In genomic region chr13:93226623-93227279, GRCh38 we compare ENCODE assay signal across 9 cellular contexts. TPM values are rescaled to one million over a fixed set of nuclear protein-coding genes. Genes with fewer than 3 reads are reported as not detected.
DNase-seq lines count a peak whose midpoint lies in the region; ATAC-seq and TF ChIP-seq lines count a peak whose summit lies in the region.
"Had no signal": no experiment of that assay in that cellular context is flagged by ENCODE, and none has a peak within 500 bp of the region (broad histone marks: within the 10 kb centered on the region; RNA-seq: fewer than 3 reads in every experiment).

TSS of gene GPC6 (plus strand) at chr13:93226807.

- 1% methylated on average over 31 of the region's 31 CpGs for WGBS in liver
- WGBS in tibial nerve, 2 donors: 1% methylated on average over 31 of the region's 31 CpGs

- intact Hi-C loops in colonic mucosa (cut with DNase I): no loop called here

- no peak for ATAC-seq in GM21390 (IDR thresholded peaks at IDR 0.05; ENCODE audit: unreplicated experiment)

- peak in 1 of 2 donors; percentile 41 for TF ChIP-seq POLR2A in tibial nerve (IDR thresholded peaks at IDR 0.05)

- H3K9ac ChIP-seq in colonic mucosa (ENCODE audit: low read depth in 2 of 2, low read length in 2 of 2): peak within 1 kb of the TSS; percentile 28 to 59
- peak within 1 kb of the TSS; percentile 70 to 89 for H3K9ac ChIP-seq in liver (ENCODE audit: low read depth in 1 of 2, low read length in 2 of 2)

- peaks cover 27% of the 10 kb centered on the region for H3K27me3 ChIP-seq in colonic mucosa
- H3K27me3 ChIP-seq in liver (ENCODE audit: control insufficient read depth in 4 of 4, insufficient read depth in 4 of 4, low read length in 3 of 4): no peaks in the 10 kb centered on the region
- peaks cover 0 to 5% of the 10 kb centered on the region in 2 donors for H3K27me3 ChIP-seq in tibial nerve

- no peaks in the 10 kb centered on the region for H3K36me3 ChIP-seq in colonic mucosa
- no peaks in the 10 kb centered on the region for H3K36me3 ChIP-seq in liver (ENCODE audit: control insufficient read depth in 4 of 4, insufficient read depth in 3 of 4, low read depth in 1 of 4, low read length in 3 of 4)
- H3K36me3 ChIP-seq in tibial nerve: no peaks in the 10 kb centered on the region

- H3K27ac ChIP-seq in colonic mucosa (peak within 1 kb of the TSS; percentile 66), liver (ENCODE audit: low read depth in 1 of 2, low read length in 2 of 2) (peak within 1 kb of the TSS; percentile 83 to 92), tibial nerve (peak within 1 kb of the TSS; percentile 57 to 90 (median 74))

- peak in 1 of 2 donors; percentile 73 for TF ChIP-seq EP300 in tibial nerve (IDR thresholded peaks at IDR 0.05)

- H3K4me1 ChIP-seq in colonic mucosa (no peaks in the 10 kb centered on the region), liver (ENCODE audit: control insufficient read depth in 4 of 4, insufficient read depth in 4 of 4, low read length in 3 of 4) (peaks cover 1 to 43% (median 38%) of the 10 kb centered on the region in 4 donors), tibial nerve (peaks cover 0 to 27% (median 3%) of the 10 kb centered on the region in 4 donors)

- peak within 1 kb of the TSS; percentile 40 for H3K4me3 ChIP-seq in colonic mucosa
- peak within 1 kb of the TSS; percentile 67 to 97 (median 95) for H3K4me3 ChIP-seq in liver (ENCODE audit: low read depth in 1 of 3, low read length in 3 of 3)
- peak within 1 kb of the TSS; percentile 46 to 65 (median 52) for H3K4me3 ChIP-seq in tibial nerve

- TF ChIP-seq CTCF in colonic mucosa (IDR thresholded peaks at IDR 0.05) (no peak), liver (IDR thresholded peaks at IDR 0.05; ENCODE audit: low read depth, low read length, missing input control) (no peak), tibial nerve (IDR thresholded peaks at IDR 0.05) (peak in 2 of 5 experiments; percentile 7 to 11)

- DNase-seq in HK-2 (ENCODE audit: unreplicated experiment) (peak; percentile 50), NCI-H526 treated with DMSO at 0.1 percent for 48 hours (lab: John Stamatoyannopoulos, UW) (peak; percentile 97), colonic mucosa (peak; percentile 44), tibial nerve (ENCODE audit: low spot score in 2 of 2) (peak; percentile 23 to 57), NK-92 (lab: John Stamatoyannopoulos, UW; ENCODE audit: unreplicated experiment) (no peak), ecto neural progenitor cell (ENCODE audit: low spot score) (no peak)

- H3K9me3 ChIP-seq in colonic mucosa (no peaks in the 10 kb centered on the region), liver (ENCODE audit: control insufficient read depth in 4 of 4, low read length in 3 of 4) (no peaks in the 10 kb centered on the region), tibial nerve (no peaks in the 10 kb centered on the region)

- peak; percentile 23 to 28 for TF ChIP-seq RAD21 in liver (IDR thresholded peaks at IDR 0.05)

TF ChIP-seq in liver, 16 proteins besides CTCF, POLR2A, EP300 and RAD21:
- peak; percentile 39 for TF ChIP-seq YY1 (IDR thresholded peaks at IDR 0.05)
- TF ChIP-seq SP1 (IDR thresholded peaks at IDR 0.05): no peak
- no peak for TF ChIP-seq HNF4A (conservative IDR thresholded peaks at IDR 0.05)
- peak; percentile 3 for TF ChIP-seq FOXA1 (IDR thresholded peaks at IDR 0.05)
- TF ChIP-seq ATF3 (IDR thresholded peaks at IDR 0.05): no peak
- peak; percentile 13 for TF ChIP-seq REST (IDR thresholded peaks at IDR 0.05)
- no peak for TF ChIP-seq NR2F2 (IDR thresholded peaks at IDR 0.05)
- peak in 1 of 2 donors; percentile 9 for TF ChIP-seq EGR1 (IDR thresholded peaks at IDR 0.05; ENCODE audit: low read depth in 2 of 2)
- peak in 1 of 2 donors; percentile 40 for TF ChIP-seq RXRA (IDR thresholded peaks at IDR 0.05)
- TF ChIP-seq TAF1 (conservative IDR thresholded peaks at IDR 0.05): no peak
- TF ChIP-seq ZBTB33 (IDR thresholded peaks at IDR 0.05): peak; percentile 34
- TF ChIP-seq GABPA (IDR thresholded peaks at IDR 0.05 in 1 of 2, conservative IDR thresholded peaks at IDR 0.05 in 1 of 2): peak in 1 of 2 donors; percentile 19
- peak; percentile 66 for TF ChIP-seq MAX (IDR thresholded peaks at IDR 0.05)
- TF ChIP-seq FOXA2 (IDR thresholded peaks at IDR 0.05): peak; percentile 4
- TF ChIP-seq HNF4G (IDR thresholded peaks at IDR 0.05): no peak
- TF ChIP-seq JUND (IDR thresholded peaks at IDR 0.05): no peak

RNA-seq across cellular contexts. Expression of gene GPC6, which starts in this region (rescaled TPM):
- total RNA-seq in colonic mucosa (1 to 10 TPM; 2.3 to 4.0 TPM), liver (10 to 100 TPM; 24.5 to 29.1 TPM), tibial nerve (10 to 100 TPM; 21.9 to 39.5 (median 29.8) TPM)
- 10 to 100 TPM in 1 of 2 donors, 1 to 10 TPM in 1; 5.9 to 11.8 TPM for polyA plus RNA-seq in liver
- total RNA-seq: activated CD8-positive, alpha-beta memory T cell treated with anti-CD3 and anti-CD28 coated beads for 36 hours had no signal

Comparison
In these comparisons a context has a peak if more than half of its experiments do, and no peak if none do; other contexts are left out.
1. RNA of gene GPC6 (total RNA-seq): 21.9 to 39.5 TPM in tibial nerve and 24.5 to 29.1 TPM in liver; 2.3 to 4.0 TPM in colonic mucosa; every median in the first group is over 4 times any median in the second.
2. DNase-seq: peak in HK-2 (single experiment), NCI-H526 treated with DMSO at 0.1 percent for 48 hours (single experiment), colonic mucosa (single experiment) and tibial nerve (2 of 2); none in NK-92 (single experiment) and ecto neural progenitor cell (single experiment).
3. H3K4me3 ChIP-seq: peak in every context shown above with its lines; median percentile 95 in liver; 52 in tibial nerve; 40 in colonic mucosa.
4. Peak in every context shown above with its lines, with median percentiles within 50 percentile points of each other: H3K27ac ChIP-seq.